ENCODE assay signal across 23 cellular contexts in genomic region chr17:46732754-46733398, GRCh38.
DNase-seq lines count a peak whose midpoint lies in the region; ATAC-seq, FAIRE-seq and TF ChIP-seq lines count a peak whose summit lies in the region.
"Had no signal": no experiment of that assay in that cellular context is flagged by ENCODE, and none has a peak within 500 bp of the region (broad histone marks: within the 10 kb centered on the region; RNA-seq: fewer than 3 reads in every experiment).

No MANE protein-coding gene starts in this region.

- POLR2A ChIA-PET in RWPE1 (lab: Yijun Ruan, JAX; ENCODE audit: low non-redundant PET): no interaction called here

- no peaks in the 10 kb centered on the region for H3K27me3 ChIP-seq in upper lobe of right lung
- H3K27me3 ChIP-seq: breast epithelium, heart left ventricle, Peyer's patch, testis had no signal

- H3K27ac ChIP-seq in SK-N-MC (peak overlapping the region; percentile 93), RWPE1 (no peak overlapping the region), upper lobe of right lung (no peak overlapping the region)
- H3K27ac ChIP-seq: breast epithelium, heart left ventricle, Peyer's patch, testis had no signal

- DNase-seq in H54 (ENCODE audit: insufficient read length, low spot score): no peak
- peak; percentile 73 for DNase-seq in SK-N-MC (ENCODE audit: low read depth, low spot score)
- DNase-seq in globus pallidus (ENCODE audit: low spot score): peak; percentile 5
- DNase-seq in midbrain (lab: John Stamatoyannopoulos, UW): peak; percentile 20
- no peak for DNase-seq in RWPE1 (ENCODE audit: low spot score)
- no peak for DNase-seq in superior temporal gyrus (ENCODE audit: extremely low spot score)
- DNase-seq in upper lobe of right lung: no peak
- DNase-seq in left colon: no peak
- DNase-seq: activated CD4-positive, alpha-beta memory T cell treated with anti-CD3 and anti-CD28 coated beads for 36 hours; activated T-cell treated with anti-CD3 and anti-CD28 coated beads, Interleukin-2, amount 50 U/mL, for 24 hours; DND-41; heart left ventricle; KBM-7; left cardiac atrium; NCI-H2107; NCI-H69; Peyer's patch; posterior cingulate gyrus; small intestine; stimulated activated CD4-positive, alpha-beta T cell treated with anti-CD3 and anti-CD28 coated beads, Interleukin-4, amount 100 ng/mL, for 4 hours; stimulated activated CD8-positive, alpha-beta memory T cell treated with anti-CD3 and anti-CD28 coated beads, Interleukin-4, amount 100 ng/mL, for 48 hours; testis had no signal

- FAIRE-seq in H54 (lab: Jason Lieb, UNC): peak; percentile 48
- FAIRE-seq: small intestine had no signal

- no peak overlapping the region for H3K9ac ChIP-seq in SK-N-MC (ENCODE audit: insufficient read length)

- CTCF ChIA-PET in RWPE1 (lab: Yijun Ruan, JAX): interaction anchor here (0.6 kb wide), 1 partner anchor 524 kb away, joined by 5 read pairs; no protein-coding TSS in a partner anchor

- intact Hi-C loops in upper lobe of right lung (cut with DNase I) (no loop called here), left colon (cut with DNase I, micrococcal nuclease) (no loop called here)

- H3K4me1 ChIP-seq in upper lobe of right lung: no peaks in the 10 kb centered on the region
- H3K4me1 ChIP-seq: breast epithelium, heart left ventricle, Peyer's patch, testis had no signal

- TF ChIP-seq CTCF in RWPE1 (conservative IDR thresholded peaks at IDR 0.05; ENCODE audit: low read depth): no peak
- no peak for TF ChIP-seq CTCF in upper lobe of right lung (IDR thresholded peaks at IDR 0.05)

- no peaks in the 10 kb centered on the region; the same call in 1 of the 2 replicates for H3K36me3 ChIP-seq in SK-N-MC (ENCODE audit: insufficient read depth, low read length)
- H3K36me3 ChIP-seq in upper lobe of right lung: peaks cover 38% of the 10 kb centered on the region
- H3K36me3 ChIP-seq: breast epithelium had no signal

- ATAC-seq in upper lobe of right lung (no peak), left colon (no peak)
- ATAC-seq: heart left ventricle, left cardiac atrium had no signal

- no peaks in the 10 kb centered on the region for H3K9me3 ChIP-seq in SK-N-MC (ENCODE audit: low read depth, low read length)
- no peaks in the 10 kb centered on the region for H3K9me3 ChIP-seq in upper lobe of right lung
- H3K9me3 ChIP-seq: breast epithelium, heart left ventricle, Peyer's patch, testis had no signal

- H3K4me3 ChIP-seq in SK-N-MC (peak overlapping the region; percentile 74), upper lobe of right lung (no peak overlapping the region)
- H3K4me3 ChIP-seq: breast epithelium, heart left ventricle, Peyer's patch, testis had no signal

- no peak for TF ChIP-seq POLR2A in H54 (IDR thresholded peaks at IDR 0.05; ENCODE audit: low read depth, low read length)

Comparison
In these comparisons a context has a peak if more than half of its experiments do, and no peak if none do; other contexts are left out.
1. DNase-seq: peak in SK-N-MC (single experiment), globus pallidus (single experiment) and midbrain (single experiment); none in H54 (single experiment), RWPE1 (single experiment), superior temporal gyrus (single experiment), upper lobe of right lung (single experiment) and left colon (0 of 2).